ENCODE assay signal across 12 cellular contexts in genomic region chr20:38303908-38304379, GRCh38. TPM values are rescaled to one million over a fixed set of nuclear protein-coding genes. Genes with fewer than 3 reads are reported as not detected.
DNase-seq lines count a peak whose midpoint lies in the region; ATAC-seq, FAIRE-seq and TF ChIP-seq lines count a peak whose summit lies in the region.
"Had no signal": no experiment of that assay in that cellular context is flagged by ENCODE, and none has a peak within 500 bp of the region (broad histone marks: within the 10 kb centered on the region; RNA-seq: fewer than 3 reads in every experiment).

Gene BPI, plus strand, starts transcription at chr20:38304156. Its CDS starts 68 bp downstream, at chr20:38304224.

- no peaks in the 10 kb centered on the region for H3K23me2 ChIP-seq in H1 (ENCODE audit: low read depth, low read length)

- TF ChIP-seq CTCF in H1 (IDR thresholded peaks at IDR 0.05; ENCODE audit: control extremely low read depth in 1 of 3, insufficient read depth in 1 of 3, low read depth in 1 of 3, low read length in 3 of 3), result no peak
- no peak for TF ChIP-seq CTCF in OCI-LY7 (conservative IDR thresholded peaks at IDR 0.05; ENCODE audit: low read length)

- no peak for TF ChIP-seq RAD21 in H1 (IDR thresholded peaks at IDR 0.05 in 1 of 2, conservative IDR thresholded peaks at IDR 0.05 in 1 of 2; ENCODE audit: low read depth in 2 of 2, low read length in 2 of 2)

- intact Hi-C loops in posterior vena cava (cut with DNase I) (no loop called here), OCI-LY7 (cut with micrococcal nuclease; ENCODE audit: unreplicated experiment) (no loop called here)

- 0 out of 2 replicates have a peak within 1 kb of the TSS, but pooled peaks have one; percentile 16 for H2BK15ac ChIP-seq in H1 (ENCODE audit: low read length)

- ATAC-seq in GM18517 (IDR thresholded peaks at IDR 0.05; ENCODE audit: unreplicated experiment), result no peak
- no peak for ATAC-seq in HG02763 (IDR thresholded peaks at IDR 0.05; ENCODE audit: unreplicated experiment)

- H3K9me3 ChIP-seq in H1 (ENCODE audit: insufficient read depth in 2 of 2, low read depth in 1 of 2, low read length in 1 of 2) (no peaks in the 10 kb centered on the region), OCI-LY7 (ENCODE audit: low read length) (no peaks in the 10 kb centered on the region)
- H3K9me3 ChIP-seq: thoracic aorta had no signal

- no peaks in the 10 kb centered on the region for H4K20me1 ChIP-seq in H1 (replicated peaks in 1 of 2; ENCODE audit: control insufficient read depth in 1 of 2, insufficient read depth in 2 of 2, low read length in 2 of 2)
- H4K20me1 ChIP-seq in OCI-LY7 (ENCODE audit: insufficient read depth, low read length), result no peaks in the 10 kb centered on the region

- H3K56ac ChIP-seq in H1 (replicated peaks; ENCODE audit: insufficient read length, low read depth, low read length), result no peak within 1 kb of the TSS

- no peak within 1 kb of the TSS for H3K4me3 ChIP-seq in H1 (ENCODE audit: extremely low read depth in 1 of 4, insufficient read depth in 2 of 4, low read depth in 3 of 4, low read length in 4 of 4)
- no peak within 1 kb of the TSS for H3K4me3 ChIP-seq in OCI-LY7 (ENCODE audit: low read depth, low read length, poor library complexity, severe bottlenecking)
- H3K4me3 ChIP-seq: thoracic aorta had no signal

- H2AFZ ChIP-seq in H1 (ENCODE audit: low read length) (no peak within 1 kb of the TSS), OCI-LY7 (ENCODE audit: low read length) (no peak within 1 kb of the TSS)

- no peak within 1 kb of the TSS for H2BK120ac ChIP-seq in H1 (replicated peaks; ENCODE audit: low read depth, low read length)

- H2BK12ac ChIP-seq in H1 (ENCODE audit: low read depth, low read length), result peak within 1 kb of the TSS; percentile 42; the same call in 1 of the 2 replicates

- H3K14ac ChIP-seq in H1 (ENCODE audit: insufficient read length), result no peak within 1 kb of the TSS

- CTCF ChIA-PET in H1 (lab: Charles Lee; ENCODE audit: partially characterized antibody) (interaction anchor here (1.0 to 5.7 kb wide), 13 partner anchors 8 to 91 kb away, joined by 3 to 47 read pairs (median 5); no protein-coding TSS in a partner anchor), OCI-LY7 (lab: Charles Lee; ENCODE audit: unreplicated experiment) (no interaction called here)

- H4K91ac ChIP-seq in H1 (replicated peaks; ENCODE audit: insufficient read length, low read length), result no peak within 1 kb of the TSS

- no peak for FAIRE-seq in H1 (lab: Jason Lieb, UNC)

- no peak within 1 kb of the TSS for H4K5ac ChIP-seq in H1 (ENCODE audit: insufficient read length, low read depth, low read length)

- H2BK5ac ChIP-seq in H1 (ENCODE audit: low read depth, low read length), result no peak within 1 kb of the TSS

- BruUV-seq in OCI-LY7 (replicated peaks; lab: Mats Ljungman, UMichigan), result no TSS peak

- H3K9ac ChIP-seq in H1 (replicated peaks in 1 of 4; ENCODE audit: extremely low read depth in 1 of 4, low read depth in 3 of 4, low read length in 3 of 4), result no peak within 1 kb of the TSS

- H3K79me1 ChIP-seq in H1 (ENCODE audit: low read depth, low read length), result no peaks in the 10 kb centered on the region

- H3K4me1 ChIP-seq in H1 (replicated peaks in 1 of 4; ENCODE audit: control insufficient read depth in 3 of 4, insufficient read depth in 4 of 4, low read length in 3 of 4) (peaks cover 0 to 8% (median 5%) of the 10 kb centered on the region in 4 experiments; a peak in 4 of 7 replicates), OCI-LY7 (ENCODE audit: insufficient read depth, low read length, poor library complexity, severe bottlenecking) (no peaks in the 10 kb centered on the region)

- H3K36me3 ChIP-seq in H1 (ENCODE audit: control insufficient read depth in 2 of 4, insufficient read depth in 4 of 4, low read length in 3 of 4) (no peaks in the 10 kb centered on the region), OCI-LY7 (ENCODE audit: insufficient read depth, low read length) (no peaks in the 10 kb centered on the region)
- H3K36me3 ChIP-seq: thoracic aorta had no signal

- no peak for TF ChIP-seq POLR2A in H1 (IDR thresholded peaks at IDR 0.05; ENCODE audit: control extremely low read depth in 1 of 2, low read depth in 2 of 2, low read length in 2 of 2)

- no peak within 1 kb of the TSS for H3K23ac ChIP-seq in H1 (ENCODE audit: insufficient read length)

- H3K79me2 ChIP-seq in H1 (ENCODE audit: control insufficient read depth in 1 of 2, insufficient read depth in 2 of 2, low read length in 2 of 2) (no peaks in the 10 kb centered on the region), OCI-LY7 (ENCODE audit: insufficient read depth, low read depth, low read length) (no peaks in the 10 kb centered on the region)

- no peak for TF ChIP-seq EP300 in H1 (IDR thresholded peaks at IDR 0.05; ENCODE audit: borderline replicate concordance in 1 of 2, low read depth in 2 of 2, low read length in 2 of 2)

- H4K8ac ChIP-seq in H1 (ENCODE audit: extremely low read depth, insufficient read depth, low read length), result peak within 1 kb of the TSS; percentile 3; the same call in 1 of the 2 replicates

- H3K18ac ChIP-seq in H1 (ENCODE audit: extremely low read depth, low read length), result no peak within 1 kb of the TSS

- DNase-seq in HT-29 (ENCODE audit: low spot score) (peak; percentile 38), RPMI7951 (ENCODE audit: low read depth) (peak; percentile 98), H1 (ENCODE audit: low read depth in 1 of 2, low spot score in 2 of 2) (no peak), posterior vena cava (ENCODE audit: low spot score) (peak; percentile 87), OCI-LY7 (ENCODE audit: low spot score) (no peak), epidermal melanocyte (ENCODE audit: insufficient read length, low spot score) (no peak)
- DNase-seq: H9, NCI-H2171 treated with DMSO at 0.1 percent for 48 hours, T-helper 1 cell had no signal

- H3K27ac ChIP-seq in H1 (ENCODE audit: low read depth, low read length) (no peak within 1 kb of the TSS), OCI-LY7 (ENCODE audit: low read depth, low read length, poor library complexity, severe bottlenecking) (no peak within 1 kb of the TSS)
- H3K27ac ChIP-seq: thoracic aorta had no signal

- H3K9me2 ChIP-seq in OCI-LY7 (ENCODE audit: insufficient read depth, low read length), result no peaks in the 10 kb centered on the region

- POLR2A ChIA-PET in H1 (lab: Charles Lee; ENCODE audit: partially characterized antibody), result no interaction called here
- POLR2A ChIA-PET in OCI-LY7 (lab: Charles Lee), result no interaction called here

- H2BK20ac ChIP-seq in H1 (ENCODE audit: low read length), result no peak within 1 kb of the TSS

- no peak within 1 kb of the TSS for H2AK5ac ChIP-seq in H1 (ENCODE audit: low read depth, low read length)

- H3K4ac ChIP-seq in H1 (replicated peaks; ENCODE audit: insufficient read length, low read depth, low read length), result no peak within 1 kb of the TSS

- H3K27me3 ChIP-seq in H1 (replicated peaks in 1 of 4; ENCODE audit: control insufficient read depth in 3 of 4, extremely low read depth in 1 of 4, insufficient read depth in 3 of 4, low read length in 3 of 4), result no peaks in the 10 kb centered on the region; a peak in 1 of 7 replicates

- 92% methylated on average over 16 of the region's 21 CpGs; no CpG with 5 or more reads in 1 of the 2 experiments for WGBS in H1 (ENCODE audit: extremely low coverage in 1 of 2, insufficient coverage in 1 of 2, insufficient read length in 1 of 2, insufficient replicate concordance in 2 of 2, low coverage in 1 of 2, low lambda C conversion rate in 2 of 2, missing lambda C conversion rate in 1 of 2), 2 experiments

- H3K4me2 ChIP-seq in H1 (ENCODE audit: insufficient read depth in 1 of 2, low read depth in 2 of 2, low read length in 2 of 2) (no peak within 1 kb of the TSS), OCI-LY7 (ENCODE audit: low read length) (no peak within 1 kb of the TSS)

TF ChIP-seq in H1, 55 proteins besides CTCF, POLR2A, EP300 and RAD21 (continues in another document):
- no peak for TF ChIP-seq RXRA (IDR thresholded peaks at IDR 0.05; ENCODE audit: insufficient read depth, low read depth, low read length)
- no peak for TF ChIP-seq NANOG (IDR thresholded peaks at IDR 0.05; ENCODE audit: insufficient read depth, low read depth, low read length, poor library complexity, severe bottlenecking)
- no peak for TF ChIP-seq RFX5 (IDR thresholded peaks at IDR 0.05; ENCODE audit: borderline replicate concordance, low read depth, low read length)
- TF ChIP-seq SIN3A (conservative IDR thresholded peaks at IDR 0.05 in 1 of 2, IDR thresholded peaks at IDR 0.05 in 1 of 2; ENCODE audit: low read depth in 1 of 2, low read length in 2 of 2), result no peak
- TF ChIP-seq PHF8 (conservative IDR thresholded peaks at IDR 0.05; ENCODE audit: low read depth, low read length), result no peak
- no peak for TF ChIP-seq HDAC2 (IDR thresholded peaks at IDR 0.05; ENCODE audit: borderline replicate concordance in 1 of 2, low read depth in 2 of 2, low read length in 2 of 2)
- TF ChIP-seq NRF1 (IDR thresholded peaks at IDR 0.05; ENCODE audit: low read depth, low read length), result no peak
- TF ChIP-seq SP4 (IDR thresholded peaks at IDR 0.05; ENCODE audit: low read length), result no peak
- TF ChIP-seq GTF2F1 (IDR thresholded peaks at IDR 0.05; ENCODE audit: borderline replicate concordance, low read depth, low read length), result no peak
- TF ChIP-seq BACH1 (IDR thresholded peaks at IDR 0.05; ENCODE audit: low read length), result no peak
- TF ChIP-seq TEAD4 (IDR thresholded peaks at IDR 0.05; ENCODE audit: low read depth, low read length), result no peak
- no peak for TF ChIP-seq SRF (IDR thresholded peaks at IDR 0.05; ENCODE audit: low read depth, low read length)
- no peak for TF ChIP-seq RBBP5 (IDR thresholded peaks at IDR 0.05; ENCODE audit: borderline replicate concordance, low read depth, low read length)
- TF ChIP-seq MAFK (IDR thresholded peaks at IDR 0.05; ENCODE audit: low read depth, low read length), result no peak
- no peak for TF ChIP-seq SIX5 (IDR thresholded peaks at IDR 0.05; ENCODE audit: low read depth, low read length)
- no peak for TF ChIP-seq SUZ12 (IDR thresholded peaks at IDR 0.05; ENCODE audit: low read length)

RNA-seq across cellular contexts. Expression of gene BPI, which starts in this region (rescaled TPM):
- not detected in 2 replicates for total RNA-seq in HT-29 (2014; rRNA removed; shearing (Covaris generic))
- total RNA-seq in RPMI7951 (2014; rRNA removed; shearing (Covaris generic)), result 0.24 and 0.29 TPM in 2 replicates
- total RNA-seq in H1 (2021; fragmentation: NEBNext Ultra II Directional; extraction: Animal tissue kit (Norgen Biotek cat#: 25700)), result not detected in 2 replicates
- not detected in 2 replicates for polyA plus RNA-seq in H1 (2011; rRNA removed)
- polyA plus RNA-seq in H1 (2011; cell fraction: cytosol; rRNA removed), result not detected
- not detected for polyA plus RNA-seq in H1 (2011; cell fraction: nucleus; rRNA removed)
- polyA plus RNA-seq in H1 (2012, experiment 1 of 2), result not detected in 4 replicates
- polyA plus RNA-seq in H1 (2012, experiment 2 of 2), result not detected
- not detected for polyA plus RNA-seq in H1 (2013, experiment 1 of 2)
- polyA plus RNA-seq in H1 (2013, experiment 2 of 2), result not detected
- not detected in 2 replicates for polyA minus RNA-seq in H1 (2011; rRNA and poly(A)+ RNA removed)
- polyA minus RNA-seq in H1 (2011; cell fraction: cytosol; rRNA and poly(A)+ RNA removed), result not detected
- polyA minus RNA-seq in H1 (2011; cell fraction: nucleus; rRNA and poly(A)+ RNA removed), result not detected
- total RNA-seq in posterior vena cava (under 1 TPM; 0.14 to 0.65 TPM), OCI-LY7 (2022) (not detected in 2 replicates)
- total RNA-seq in OCI-LY7 (2014; rRNA removed; shearing (Covaris generic)), result not detected in 2 replicates
- total RNA-seq: H9 had no signal

Comparison
In these comparisons a context has a peak if more than half of its experiments do, and no peak if none do; other contexts are left out.
1. Peak in DNase-seq in HT-29; RNA of the gene not detected or under 1 TPM.
2. Peak in DNase-seq in RPMI7951; RNA of the gene not detected or under 1 TPM.
3. Peak in DNase-seq in posterior vena cava; RNA of the gene not detected or under 1 TPM.